In genomic region chr6:33172307-33173227, GRCh38 we compare ENCODE assay signal across 1 cellular context.
TF ChIP-seq lines count a peak whose summit lies in the region.

No MANE protein-coding gene starts in this region.

TF ChIP-seq in HepG2, 621 proteins besides CTCF, POLR2A, EP300 and RAD21 (continued from another document):
- no peak for TF ChIP-seq ZNF274 (CRISPR knock-in tag; IDR thresholded peaks at IDR 0.05)
- 0 out of 2 replicates have a peak, but pooled peaks have one; percentile 7 for TF ChIP-seq ZBTB7B (CRISPR knock-in tag; IDR thresholded peaks at IDR 0.05)
- no peak for TF ChIP-seq ZKSCAN1 (IDR thresholded peaks at IDR 0.05; ENCODE audit: low read length)
- TF ChIP-seq HNRNPK (IDR thresholded peaks at IDR 0.05; ENCODE audit: low read depth, low read length, poor library complexity, severe bottlenecking), result no peak
- no peak for TF ChIP-seq FOXJ3 (CRISPR knock-in tag; IDR thresholded peaks at IDR 0.05; ENCODE audit: borderline replicate concordance)
- TF ChIP-seq DDIT3 (CRISPR knock-in tag; IDR thresholded peaks at IDR 0.05), result no peak
- peak; percentile 77; the same call in 1 of the 2 replicates for TF ChIP-seq HNF1B (CRISPR knock-in tag; IDR thresholded peaks at IDR 0.05)
- TF ChIP-seq ARID2 (CRISPR knock-in tag; IDR thresholded peaks at IDR 0.05; ENCODE audit: borderline replicate concordance), result peak; percentile 31; the same call in 1 of the 2 replicates
- TF ChIP-seq ZMYM3 (CRISPR knock-in tag; IDR thresholded peaks at IDR 0.05), result no peak
- no peak for TF ChIP-seq SIX4 (CRISPR knock-in tag; IDR thresholded peaks at IDR 0.05)
- TF ChIP-seq KLF6 (CRISPR knock-in tag; IDR thresholded peaks at IDR 0.05), result no peak
- no peak for TF ChIP-seq CEBPB (IDR thresholded peaks at IDR 0.05; ENCODE audit: borderline replicate concordance, low read depth, low read length)
- no peak for TF ChIP-seq ZNF558 (CRISPR knock-in tag; IDR thresholded peaks at IDR 0.05; ENCODE audit: borderline replicate concordance)
- TF ChIP-seq THAP8 (CRISPR knock-in tag; IDR thresholded peaks at IDR 0.05; ENCODE audit: borderline replicate concordance), result no peak
- no peak for TF ChIP-seq MNT (IDR thresholded peaks at IDR 0.05)
- TF ChIP-seq ISX (CRISPR knock-in tag; conservative IDR thresholded peaks at IDR 0.05), result no peak
- no peak for TF ChIP-seq TEF (CRISPR knock-in tag; IDR thresholded peaks at IDR 0.05)
- no peak for TF ChIP-seq FOXM1 (CRISPR knock-in tag; IDR thresholded peaks at IDR 0.05)
- TF ChIP-seq ZNF737 (CRISPR knock-in tag; IDR thresholded peaks at IDR 0.05; ENCODE audit: borderline replicate concordance), result no peak
- no peak for TF ChIP-seq ZBTB14 (CRISPR knock-in tag; IDR thresholded peaks at IDR 0.05)
- no peak for TF ChIP-seq SETDB1 (CRISPR knock-in tag; IDR thresholded peaks at IDR 0.05; ENCODE audit: borderline replicate concordance)
- TF ChIP-seq SNRNP70 (IDR thresholded peaks at IDR 0.05; ENCODE audit: low read depth, low read length), result no peak
- no peak for TF ChIP-seq ZNF660 (CRISPR knock-in tag; IDR thresholded peaks at IDR 0.05; ENCODE audit: borderline replicate concordance, low read depth)
- no peak for TF ChIP-seq PBX3 (CRISPR knock-in tag; IDR thresholded peaks at IDR 0.05; ENCODE audit: borderline replicate concordance)
- no peak for TF ChIP-seq CBX2 (IDR thresholded peaks at IDR 0.05; ENCODE audit: low read depth, low read length)
- TF ChIP-seq CBX2 (CRISPR knock-in tag; IDR thresholded peaks at IDR 0.05; ENCODE audit: low read depth), result no peak
- TF ChIP-seq ZBTB34 (CRISPR knock-in tag; IDR thresholded peaks at IDR 0.05), result no peak; the same call in 1 of the 2 replicates
- no peak for TF ChIP-seq ZFP62 (CRISPR knock-in tag; IDR thresholded peaks at IDR 0.05)
- no peak for TF ChIP-seq EEA1 (CRISPR knock-in tag; IDR thresholded peaks at IDR 0.05; ENCODE audit: borderline replicate concordance)
- no peak for TF ChIP-seq KLF11 (CRISPR knock-in tag; IDR thresholded peaks at IDR 0.05)
- TF ChIP-seq TSC22D2 (CRISPR knock-in tag; IDR thresholded peaks at IDR 0.05; ENCODE audit: borderline replicate concordance), result no peak
- no peak for TF ChIP-seq ZNF496 (CRISPR knock-in tag; IDR thresholded peaks at IDR 0.05; ENCODE audit: insufficient replicate concordance)
- no peak for TF ChIP-seq MLLT10 (CRISPR knock-in tag; IDR thresholded peaks at IDR 0.05)
- TF ChIP-seq ZNF619 (CRISPR knock-in tag; IDR thresholded peaks at IDR 0.05), result no peak
- TF ChIP-seq POGZ (CRISPR knock-in tag; IDR thresholded peaks at IDR 0.05), result no peak
- no peak for TF ChIP-seq NR1H2 (CRISPR knock-in tag; IDR thresholded peaks at IDR 0.05; ENCODE audit: borderline replicate concordance, low read depth)
- no peak for TF ChIP-seq PLRG1 (conservative IDR thresholded peaks at IDR 0.05)
- no peak for TF ChIP-seq ZNF549 (CRISPR knock-in tag; IDR thresholded peaks at IDR 0.05)
- no peak for TF ChIP-seq ZMYM4 (CRISPR knock-in tag; IDR thresholded peaks at IDR 0.05)
- TF ChIP-seq ZNF124 (CRISPR knock-in tag; IDR thresholded peaks at IDR 0.05), result 0 out of 2 replicates have a peak, but pooled peaks have one; percentile 23
- no peak for TF ChIP-seq ZNF678 (CRISPR knock-in tag; IDR thresholded peaks at IDR 0.05)
- TF ChIP-seq ZNF362 (CRISPR knock-in tag; IDR thresholded peaks at IDR 0.05; ENCODE audit: borderline replicate concordance), result no peak
- no peak for TF ChIP-seq REL (CRISPR knock-in tag; conservative IDR thresholded peaks at IDR 0.05)
- TF ChIP-seq ATF7 (IDR thresholded peaks at IDR 0.05), result no peak
- TF ChIP-seq ATF7 (CRISPR knock-in tag; IDR thresholded peaks at IDR 0.05), result no peak
- no peak for TF ChIP-seq SMARCC2 (IDR thresholded peaks at IDR 0.05)
- 0 out of 2 replicates have a peak, but pooled peaks have one; percentile 33 for TF ChIP-seq REPIN1 (CRISPR knock-in tag; IDR thresholded peaks at IDR 0.05; ENCODE audit: borderline replicate concordance, low read depth)
- TF ChIP-seq HNRNPH1 (optimal IDR thresholded peaks at IDR 0.05; ENCODE audit: low read depth, low read length), result no peak
- 0 out of 2 replicates have a peak, but pooled peaks have one; percentile 45 for TF ChIP-seq ZFP91 (CRISPR knock-in tag; IDR thresholded peaks at IDR 0.05; ENCODE audit: borderline replicate concordance)
- TF ChIP-seq KDM2A (CRISPR knock-in tag; IDR thresholded peaks at IDR 0.05; ENCODE audit: borderline replicate concordance, low read depth), result peak; percentile 57; the same call in 1 of the 2 replicates
- no peak for TF ChIP-seq ZNF510 (CRISPR knock-in tag; IDR thresholded peaks at IDR 0.05; ENCODE audit: low read depth)
